ENCODE assay signal across 23 cellular contexts in genomic region chr13:43543331-43543730, GRCh38.
DNase-seq lines count a peak whose midpoint lies in the region; ATAC-seq, FAIRE-seq and TF ChIP-seq lines count a peak whose summit lies in the region.
"Had no signal": no experiment of that assay in that cellular context is flagged by ENCODE, and none has a peak within 500 bp of the region (broad histone marks: within the 10 kb centered on the region; RNA-seq: fewer than 3 reads in every experiment).

No MANE protein-coding gene starts in this region.

- H3K27ac ChIP-seq in fibroblast of lung (ENCODE audit: insufficient read depth, low read length) (no peak overlapping the region), uterus (peak overlapping the region; percentile 71 to 72), endodermal cell (ENCODE audit: low read depth, low read length) (no peak overlapping the region)
- H3K27ac ChIP-seq: BLaER1 had no signal

- H3K4me2 ChIP-seq in fibroblast of lung (ENCODE audit: extremely low read depth, insufficient read depth, low read length), result no peak overlapping the region
- H3K4me2 ChIP-seq: BLaER1 had no signal

- no peak for FAIRE-seq in frontal cortex (lab: Jason Lieb, UNC)
- FAIRE-seq: GM18507 had no signal

- H3K36me3 Mint-ChIP-seq in endodermal cell (ENCODE audit: low read depth), result no peaks in the 10 kb centered on the region
- H3K36me3 Mint-ChIP-seq: CD4-positive, alpha-beta memory T cell; IgD-negative memory B cell had no signal

- H4K20me1 ChIP-seq in fibroblast of lung (ENCODE audit: control insufficient read depth, extremely low read depth, insufficient read depth, low read length), result no peaks in the 10 kb centered on the region
- H4K20me1 ChIP-seq: BLaER1 had no signal

- no peak overlapping the region for H2AFZ ChIP-seq in fibroblast of lung (ENCODE audit: low read length)

- ATAC-seq in Right ventricle myocardium inferior, result no peak

- H3K79me2 ChIP-seq in fibroblast of lung (ENCODE audit: control insufficient read depth, insufficient read depth, low read length), result no peaks in the 10 kb centered on the region

- H3K4me3 ChIP-seq in adipocyte (ENCODE audit: low read length) (no peak overlapping the region), fibroblast of lung (replicated peaks in 1 of 4; ENCODE audit: control extremely low read depth in 1 of 4, insufficient read depth in 1 of 4, low read depth in 3 of 4, low read length in 4 of 4) (no peak overlapping the region), uterus (no peak overlapping the region), endodermal cell (ENCODE audit: low read length) (no peak overlapping the region)
- H3K4me3 ChIP-seq: BLaER1 had no signal

- no peaks in the 10 kb centered on the region for H3K4me1 Mint-ChIP-seq in endodermal cell
- H3K4me1 Mint-ChIP-seq: IgD-negative memory B cell had no signal

- H3K9me3 Mint-ChIP-seq in endodermal cell, result no peaks in the 10 kb centered on the region
- H3K9me3 Mint-ChIP-seq: IgD-negative memory B cell had no signal

- peaks cover 6% of the 10 kb centered on the region for H3K27me3 Mint-ChIP-seq in endodermal cell (ENCODE audit: insufficient read depth)

- TF ChIP-seq POLR2A in uterus (IDR thresholded peaks at IDR 0.05), result no peak

- H3K9ac ChIP-seq in adipocyte (ENCODE audit: low read length) (no peak overlapping the region), fibroblast of lung (ENCODE audit: insufficient read depth, low read length) (no peak overlapping the region), endodermal cell (ENCODE audit: extremely low read depth, low read length, poor library complexity, severe bottlenecking) (no peak overlapping the region)
- H3K9ac ChIP-seq: BLaER1 had no signal

- TF ChIP-seq CTCF in fibroblast of lung (conservative IDR thresholded peaks at IDR 0.05 in 1 of 2, IDR thresholded peaks at IDR 0.05 in 1 of 2; ENCODE audit: low read depth in 1 of 2, low read length in 2 of 2) (no peak), uterus (IDR thresholded peaks at IDR 0.05) (no peak), endodermal cell (conservative IDR thresholded peaks at IDR 0.05) (no peak)

- WGBS in endodermal cell (ENCODE audit: insufficient coverage in 1 of 2, insufficient read length in 1 of 2), 2 experiments, result 93 to 100% methylated on average over 2 of the region's 2 CpGs

- peak; percentile 60 for DNase-seq in HCEC 1CT
- peak; percentile 25 for DNase-seq in adipocyte (ENCODE audit: low read depth)
- DNase-seq in fibroblast of lung (ENCODE audit: low read depth in 2 of 2), result peak; percentile 15 to 19
- no peak for DNase-seq in uterus
- DNase-seq in frontal cortex (ENCODE audit: low spot score in 2 of 2), result no peak
- DNase-seq in Right ventricle myocardium inferior (ENCODE audit: missing footprints), result no peak
- DNase-seq in endodermal cell, result no peak
- DNase-seq: CD4-positive, alpha-beta memory T cell; DMS153; GDM1; GOT3; Karpas-422; MV-4-11; NCI-H1105 treated with DMSO at 0.1 percent for 48 hours; NCI-H1694; NCI-H2081; NCI-H2171; NCI-H524 treated with DMSO at 0.1 percent for 48 hours; OCI-M1; Right ventricle myocardium superior had no signal

- H3K27ac Mint-ChIP-seq in endodermal cell, result no peak overlapping the region
- H3K27ac Mint-ChIP-seq: CD4-positive, alpha-beta memory T cell; IgD-negative memory B cell had no signal

- H3K4me3 Mint-ChIP-seq in endodermal cell, result no peak overlapping the region
- H3K4me3 Mint-ChIP-seq: CD4-positive, alpha-beta memory T cell; IgD-negative memory B cell had no signal

- H3K27me3 ChIP-seq in adipocyte (replicated peaks; ENCODE audit: control insufficient read depth, insufficient read depth, low read length), result peaks cover 4% of the 10 kb centered on the region
- no peaks in the 10 kb centered on the region for H3K27me3 ChIP-seq in fibroblast of lung (ENCODE audit: control insufficient read depth, insufficient read depth, low read length)
- H3K27me3 ChIP-seq in uterus, result no peaks in the 10 kb centered on the region
- peaks cover 9% of the 10 kb centered on the region for H3K27me3 ChIP-seq in endodermal cell (ENCODE audit: control insufficient read depth, insufficient read depth, low read length, poor library complexity, severe bottlenecking)
- H3K27me3 ChIP-seq: BLaER1 had no signal

- H3K4me1 ChIP-seq in adipocyte (ENCODE audit: control insufficient read depth, insufficient read depth, low read length) (peaks cover 31% of the 10 kb centered on the region), fibroblast of lung (ENCODE audit: control insufficient read depth, extremely low read depth, insufficient read depth, low read length) (no peaks in the 10 kb centered on the region), uterus (peaks cover 11 to 20% of the 10 kb centered on the region in 2 donors), endodermal cell (ENCODE audit: control insufficient read depth, insufficient read depth, low read length) (peaks cover 13% of the 10 kb centered on the region)
- H3K4me1 ChIP-seq: BLaER1 had no signal

- intact Hi-C loops in uterus (cut with DNase I; ENCODE audit: low total_unique reads), result no loop called here
- intact Hi-C loops in Right ventricle myocardium inferior (cut with DNase I), result loop anchor here (10.0 kb wide), 1 partner anchor 241 kb away; the partner anchor contains the start of gene ENOX1

- H3K36me3 ChIP-seq in adipocyte (ENCODE audit: control insufficient read depth, insufficient read depth, low read length, severe bottlenecking), result no peaks in the 10 kb centered on the region
- H3K36me3 ChIP-seq in fibroblast of lung (ENCODE audit: control insufficient read depth, insufficient read depth, low read length), result no peaks in the 10 kb centered on the region
- no peaks in the 10 kb centered on the region for H3K36me3 ChIP-seq in uterus
- H3K36me3 ChIP-seq in endodermal cell (ENCODE audit: control insufficient read depth, insufficient read depth, low read length), result no peaks in the 10 kb centered on the region
- H3K36me3 ChIP-seq: BLaER1 had no signal

- H3K9me3 ChIP-seq in adipocyte (ENCODE audit: control insufficient read depth, low read length), result peaks cover 14% of the 10 kb centered on the region
- H3K9me3 ChIP-seq in fibroblast of lung (ENCODE audit: control insufficient read depth, insufficient read depth, low read depth, low read length), result no peaks in the 10 kb centered on the region
- no peaks in the 10 kb centered on the region for H3K9me3 ChIP-seq in uterus
- H3K9me3 ChIP-seq in endodermal cell (ENCODE audit: control insufficient read depth, low read length), result no peaks in the 10 kb centered on the region
- H3K9me3 ChIP-seq: BLaER1 had no signal

Comparison
In these comparisons a context has a peak if more than half of its experiments do, and no peak if none do; other contexts are left out.
1. DNase-seq: peak in HCEC 1CT (single experiment), adipocyte (single experiment) and fibroblast of lung (2 of 2); none in uterus (0 of 2), frontal cortex (0 of 2), Right ventricle myocardium inferior (single experiment) and endodermal cell (single experiment).
2. H3K27ac ChIP-seq: peak in uterus (2 of 2); none in fibroblast of lung (single experiment) and endodermal cell (single experiment).